8 cellular contexts compared by ENCODE assay signal in genomic region chr17:32079747-32080146, GRCh38.
A peak's percentile ranks its signal among the peaks of the same experiment; 100 is the strongest.
DNase-seq lines count a peak whose midpoint lies in the region; ATAC-seq and TF ChIP-seq lines count a peak whose summit lies in the region.
"Not testable (repeated sequence)": the region's sequence is repeated elsewhere in the genome, so short reads cannot be mapped to it uniquely, and the experiment has no call there.

No MANE protein-coding gene starts in this region.

- H3K4me3 ChIP-seq in NT2/D1 (ENCODE audit: insufficient read length, low read depth); choroid plexus epithelial cell (ENCODE audit: low read depth, low read length): not testable (repeated sequence)

- H3K9me3 ChIP-seq in CD4-positive, alpha-beta T cell (ENCODE audit: control insufficient read depth, low read length); NT2/D1 (ENCODE audit: insufficient read depth, low read length): not testable (repeated sequence)

- not testable (repeated sequence) for H3K27ac ChIP-seq in CD4-positive, alpha-beta T cell (ENCODE audit: low read depth, low read length)

- not testable (repeated sequence) for H3K36me3 Mint-ChIP-seq in CD4-positive, alpha-beta T cell (ENCODE audit: low read depth)

- H3K4me1 Mint-ChIP-seq in CD4-positive, alpha-beta T cell (ENCODE audit: low read depth), result not testable (repeated sequence)

- peak; percentile 88 for ATAC-seq in CD4-positive, alpha-beta T cell (ENCODE audit: poor library complexity)
- ATAC-seq in GM19455 (IDR thresholded peaks at IDR 0.05; ENCODE audit: unreplicated experiment) (peak; percentile 75), HG03378 (IDR thresholded peaks at IDR 0.05; ENCODE audit: unreplicated experiment) (peak; percentile 75)

- H3K27me3 Mint-ChIP-seq in CD4-positive, alpha-beta T cell, result not testable (repeated sequence)

- H3K36me3 ChIP-seq in NT2/D1 (ENCODE audit: insufficient read depth, insufficient read length, low read length), result not testable (repeated sequence)

- H3K9me3 Mint-ChIP-seq in CD4-positive, alpha-beta T cell, result not testable (repeated sequence)

- intact Hi-C loops in CD4-positive, alpha-beta T cell (cut with DNase I, micrococcal nuclease), result loop anchor here in 1 of 2 experiments (5.0 kb wide), 1 partner anchor 63 kb away; the partner anchor contains the start of gene RHOT1

- POLR2A ChIA-PET in CD4-positive, alpha-beta T cell (lab: Charles Lee), result not testable (repeated sequence)

- TF ChIP-seq CTCF in CD4-positive, alpha-beta T cell (IDR thresholded peaks at IDR 0.05); choroid plexus epithelial cell (conservative IDR thresholded peaks at IDR 0.05; ENCODE audit: low read depth, low read length): not testable (repeated sequence)

- H3K27ac Mint-ChIP-seq in CD4-positive, alpha-beta T cell, result peak overlapping the region; percentile 76

- H3K4me3 Mint-ChIP-seq in CD4-positive, alpha-beta T cell, result peak overlapping the region; percentile 87

- CTCF ChIA-PET in CD4-positive, alpha-beta T cell (lab: Charles Lee), result not testable (repeated sequence)

- peak; percentile 28 to 65 (median 50) for DNase-seq in CD4-positive, alpha-beta T cell
- peak; percentile 22 for DNase-seq in NT2/D1 (ENCODE audit: low read depth, low spot score)
- DNase-seq in activated CD8-positive, alpha-beta memory T cell treated with anti-CD3 and anti-CD28 coated beads for 1 hour (ENCODE audit: extremely low read depth in 1 of 2, low read depth in 1 of 2), result peak; percentile 34 to 45
- DNase-seq in choroid plexus epithelial cell (ENCODE audit: low read depth), result peak; percentile 87
- peak; percentile 68 to 93 for DNase-seq in lung microvascular endothelial cell (ENCODE audit: low read depth in 2 of 2)
- peak; percentile 40 to 43 for DNase-seq in stimulated activated CD8-positive, alpha-beta memory T cell treated with anti-CD3 and anti-CD28 coated beads, Interleukin-15, amount 100 ng/mL, for 4 hours (ENCODE audit: low read depth in 2 of 2)

- H3K27me3 ChIP-seq in CD4-positive, alpha-beta T cell (ENCODE audit: control insufficient read depth, insufficient read depth, low read length); NT2/D1 (ENCODE audit: insufficient read depth, insufficient read length): not testable (repeated sequence)

- not testable (repeated sequence) for H3K4me1 ChIP-seq in NT2/D1 (ENCODE audit: insufficient read depth, insufficient read length)

- H3K9ac ChIP-seq in NT2/D1 (ENCODE audit: insufficient read length, low read depth), result not testable (repeated sequence)

Comparison
In these comparisons a context has a peak if more than half of its experiments do, and no peak if none do; other contexts are left out.
1. DNase-seq: peak in every context shown above with its lines; median percentile 87 in choroid plexus epithelial cell; 80 in lung microvascular endothelial cell; 50 in CD4-positive, alpha-beta T cell; 42 in stimulated activated CD8-positive, alpha-beta memory T cell treated with anti-CD3 and anti-CD28 coated beads, Interleukin-15, amount 100 ng/mL, for 4 hours; 40 in activated CD8-positive, alpha-beta memory T cell treated with anti-CD3 and anti-CD28 coated beads for 1 hour; 22 in NT2/D1.